In the genomic region with DNA sequence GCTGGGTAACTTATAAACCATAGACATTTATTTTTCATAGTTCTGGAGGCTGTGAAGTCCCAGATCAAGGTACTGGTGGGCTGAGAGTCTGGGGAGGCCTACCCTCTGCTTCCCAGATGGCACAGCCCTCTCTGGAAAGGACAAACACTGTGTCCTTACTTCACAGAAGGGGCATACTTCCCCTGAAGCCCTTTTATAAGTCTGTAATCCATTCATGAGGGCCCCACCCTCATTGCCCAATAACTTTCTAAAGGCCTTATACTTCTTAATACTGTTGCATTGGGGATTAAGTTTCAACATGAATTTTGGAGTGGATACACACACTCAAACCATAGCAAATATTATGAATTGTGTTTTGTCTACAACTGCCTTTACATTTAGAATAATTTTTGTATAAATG, we compare ENCODE assay signal across 28 cellular contexts. TPM values are rescaled to one million over a fixed set of nuclear protein-coding genes. Genes with fewer than 3 reads are reported as not detected.
A peak's percentile ranks its signal among the peaks of the same experiment; 100 is the strongest.
DNase-seq lines count a peak whose midpoint lies in the region; ATAC-seq, FAIRE-seq and TF ChIP-seq lines count a peak whose summit lies in the region.
"Had no signal": no experiment of that assay in that cellular context is flagged by ENCODE, and none has a peak within 500 bp of the region (broad histone marks: within the 10 kb centered on the region; RNA-seq: fewer than 3 reads in every experiment).

No MANE protein-coding gene starts in this region.

- H3K9me3 Mint-ChIP-seq in activated naive CD8-positive, alpha-beta T cell treated with anti-CD3 and anti-CD28 coated beads for 36 hours, result no peaks in the 10 kb centered on the region
- H3K9me3 Mint-ChIP-seq: CD14-positive monocyte; CD4-positive, alpha-beta T cell; CD8-positive, alpha-beta memory T cell; HFFc6 had no signal

- no peak overlapping the region for H3K9ac ChIP-seq in HepG2 (ENCODE audit: insufficient read depth, low read depth, low read length)
- no peak overlapping the region for H3K9ac ChIP-seq in adipocyte (ENCODE audit: low read length)
- H3K9ac ChIP-seq: BLaER1 treated with 17β-estradiol and CSF1 and Interleukin-3, amounts not matched to agents 10 nM and 100 nM had no signal

- FAIRE-seq in HepG2 (lab: Jason Lieb, UNC), result no peak
- FAIRE-seq: A204.1, D721Med, GM12891, GM18507, H54 had no signal

- TF ChIP-seq EP300 in HepG2 (IDR thresholded peaks at IDR 0.05; ENCODE audit: low read depth in 2 of 2, low read length in 2 of 2), result no peak
- TF ChIP-seq EP300 in HepG2 (CRISPR knock-in tag; IDR thresholded peaks at IDR 0.05; ENCODE audit: borderline replicate concordance), result no peak
- no peak for TF ChIP-seq EP300 in esophagus muscularis mucosa (IDR thresholded peaks at IDR 0.05)

- H3K4me3 ChIP-seq in HepG2 (replicated peaks in 1 of 3; ENCODE audit: insufficient read depth in 1 of 3, low read depth in 2 of 3, low read length in 3 of 3) (no peak overlapping the region), right lobe of liver (no peak overlapping the region), adipocyte (ENCODE audit: low read length) (no peak overlapping the region), esophagus muscularis mucosa (no peak overlapping the region), upper lobe of right lung (no peak overlapping the region)
- H3K4me3 ChIP-seq: BLaER1 treated with 17β-estradiol and CSF1 and Interleukin-3, amounts not matched to agents 10 nM and 100 nM; HAP-1 had no signal

- H3K27me3 ChIP-seq in HepG2 (ENCODE audit: control insufficient read depth in 1 of 2, insufficient read depth in 2 of 2, low read length in 2 of 2) (no peaks in the 10 kb centered on the region), right lobe of liver (no peaks in the 10 kb centered on the region), adipocyte (replicated peaks; ENCODE audit: control insufficient read depth, insufficient read depth, low read length) (no peaks in the 10 kb centered on the region), esophagus muscularis mucosa (no peaks in the 10 kb centered on the region), upper lobe of right lung (no peaks in the 10 kb centered on the region)
- H3K27me3 ChIP-seq: BE2C; BLaER1 treated with 17β-estradiol and CSF1 and Interleukin-3, amounts not matched to agents 10 nM and 100 nM had no signal

- ATAC-seq in HepG2 (no peak), right lobe of liver (no peak), upper lobe of right lung (peak; percentile 59), HG03097 (IDR thresholded peaks at IDR 0.05; ENCODE audit: low FRiP score, unreplicated experiment) (no peak)

- no peak overlapping the region for H3K4me3 Mint-ChIP-seq in activated naive CD8-positive, alpha-beta T cell treated with anti-CD3 and anti-CD28 coated beads for 36 hours
- H3K4me3 Mint-ChIP-seq: CD14-positive monocyte; CD4-positive, alpha-beta T cell; CD8-positive, alpha-beta memory T cell; HFFc6 had no signal

- H3K79me2 ChIP-seq in HepG2 (ENCODE audit: insufficient read depth, low read length), result peaks cover under 1% of the 10 kb centered on the region

- DNase-seq in HepG2 (ENCODE audit: low spot score) (no peak), right lobe of liver (no peak), adipocyte (ENCODE audit: low read depth) (peak; percentile 68), esophagus muscularis mucosa (ENCODE audit: extremely low spot score) (peak; percentile 62), upper lobe of right lung (no peak), GF-D8 (lab: John Stamatoyannopoulos, UW) (no peak)
- DNase-seq in activated naive CD8-positive, alpha-beta T cell treated with anti-CD3 and anti-CD28 coated beads for 36 hours, result no peak
- DNase-seq: ACHN; AML-193; BE2C; CD4-positive, alpha-beta T cell; CD8-positive, alpha-beta memory T cell; DMS 273 treated with DMSO at 0.1 percent for 48 hours; DMS79; EL; GDM1; GOT3; HFFc6 had no signal

- no peak overlapping the region for H2AFZ ChIP-seq in HepG2 (ENCODE audit: low read length)

- H3K4me1 Mint-ChIP-seq in activated naive CD8-positive, alpha-beta T cell treated with anti-CD3 and anti-CD28 coated beads for 36 hours, result no peaks in the 10 kb centered on the region
- H3K4me1 Mint-ChIP-seq: CD8-positive, alpha-beta memory T cell had no signal

- H3K27me3 Mint-ChIP-seq in activated naive CD8-positive, alpha-beta T cell treated with anti-CD3 and anti-CD28 coated beads for 36 hours, result no peaks in the 10 kb centered on the region
- H3K27me3 Mint-ChIP-seq: CD4-positive, alpha-beta T cell; CD8-positive, alpha-beta memory T cell had no signal

- H3K27ac Mint-ChIP-seq in activated naive CD8-positive, alpha-beta T cell treated with anti-CD3 and anti-CD28 coated beads for 36 hours, result no peak overlapping the region
- H3K27ac Mint-ChIP-seq: CD4-positive, alpha-beta T cell; CD8-positive, alpha-beta memory T cell; HFFc6 had no signal

- intact Hi-C loops in HepG2 (cut with micrococcal nuclease; ENCODE audit: unreplicated experiment) (no loop called here), right lobe of liver (cut with DNase I) (no loop called here), esophagus muscularis mucosa (cut with DNase I) (no loop called here), upper lobe of right lung (cut with DNase I) (no loop called here)

- H3K27ac ChIP-seq in HepG2 (ENCODE audit: extremely low read length, insufficient read depth, low read length), result no peak overlapping the region
- H3K27ac ChIP-seq in right lobe of liver, result no peak overlapping the region
- no peak overlapping the region for H3K27ac ChIP-seq in esophagus muscularis mucosa (replicated peaks in 1 of 4)
- H3K27ac ChIP-seq in upper lobe of right lung, result no peak overlapping the region
- H3K27ac ChIP-seq: 22Rv1; BLaER1 treated with 17β-estradiol and CSF1 and Interleukin-3, amounts not matched to agents 10 nM and 100 nM had no signal

- TF ChIP-seq POLR2A in HepG2 (IDR thresholded peaks at IDR 0.05; ENCODE audit: insufficient read depth in 1 of 2, low read depth in 2 of 2, low read length in 2 of 2) (no peak), right lobe of liver (IDR thresholded peaks at IDR 0.05) (no peak), esophagus muscularis mucosa (IDR thresholded peaks at IDR 0.05; ENCODE audit: low read depth) (no peak)

- H3K36me3 Mint-ChIP-seq in activated naive CD8-positive, alpha-beta T cell treated with anti-CD3 and anti-CD28 coated beads for 36 hours, result peaks cover 64% of the 10 kb centered on the region

- POLR2A ChIA-PET in HepG2 (lab: Yijun Ruan, JAX), result no interaction called here

- TF ChIP-seq CTCF in HepG2 (CRISPR knock-in tag; IDR thresholded peaks at IDR 0.05), result no peak
- no peak for TF ChIP-seq CTCF in right lobe of liver (IDR thresholded peaks at IDR 0.05)
- no peak for TF ChIP-seq CTCF in esophagus muscularis mucosa (IDR thresholded peaks at IDR 0.05)
- no peak for TF ChIP-seq CTCF in upper lobe of right lung (IDR thresholded peaks at IDR 0.05)

- in situ Hi-C loops in HepG2 (cut with HindIII; ENCODE audit: extremely low pct_ligation_motif_present, low pct_unique_long_range_greater_than_20kb), result no loop called here

- no peaks in the 10 kb centered on the region for H4K20me1 ChIP-seq in HepG2 (ENCODE audit: insufficient read depth, low read length)

- H3K36me3 ChIP-seq in HepG2 (replicated peaks in 1 of 2; ENCODE audit: control insufficient read depth in 1 of 2, insufficient read depth in 2 of 2, low read length in 2 of 2) (peaks cover 26 to 58% of the 10 kb centered on the region in 2 experiments), right lobe of liver (peaks cover 3 to 67% (median 32%) of the 10 kb centered on the region in 4 donors), adipocyte (ENCODE audit: control insufficient read depth, insufficient read depth, low read length, severe bottlenecking) (peaks cover 73% of the 10 kb centered on the region), esophagus muscularis mucosa (peaks cover 24 to 79% (median 62%) of the 10 kb centered on the region in 4 donors), upper lobe of right lung (peaks cover 67% of the 10 kb centered on the region)

- TF ChIP-seq RAD21 in HepG2 (CRISPR knock-in tag; IDR thresholded peaks at IDR 0.05), result no peak

- H3K9me3 ChIP-seq in HepG2 (ENCODE audit: low read length), result no peaks in the 10 kb centered on the region
- no peaks in the 10 kb centered on the region for H3K9me3 ChIP-seq in right lobe of liver
- H3K9me3 ChIP-seq in adipocyte (ENCODE audit: control insufficient read depth, low read length), result no peaks in the 10 kb centered on the region
- no peaks in the 10 kb centered on the region for H3K9me3 ChIP-seq in esophagus muscularis mucosa
- H3K9me3 ChIP-seq in upper lobe of right lung, result no peaks in the 10 kb centered on the region
- H3K9me3 ChIP-seq: BE2C; BLaER1 treated with 17β-estradiol and CSF1 and Interleukin-3, amounts not matched to agents 10 nM and 100 nM; HAP-1 had no signal

- no peaks in the 10 kb centered on the region for H3K4me1 ChIP-seq in HepG2 (ENCODE audit: insufficient read depth, low read length)
- H3K4me1 ChIP-seq in right lobe of liver, result no peaks in the 10 kb centered on the region
- H3K4me1 ChIP-seq in adipocyte (ENCODE audit: control insufficient read depth, insufficient read depth, low read length), result peaks cover 11% of the 10 kb centered on the region
- H3K4me1 ChIP-seq in esophagus muscularis mucosa, result no peaks in the 10 kb centered on the region
- H3K4me1 ChIP-seq in upper lobe of right lung, result no peaks in the 10 kb centered on the region
- H3K4me1 ChIP-seq: BE2C; BLaER1 treated with 17β-estradiol and CSF1 and Interleukin-3, amounts not matched to agents 10 nM and 100 nM; HAP-1 had no signal

- H3K4me2 ChIP-seq in HepG2 (ENCODE audit: low read depth, low read length), result no peak overlapping the region
- H3K4me2 ChIP-seq: BLaER1 treated with 17β-estradiol and CSF1 and Interleukin-3, amounts not matched to agents 10 nM and 100 nM had no signal

- CTCF ChIA-PET in HepG2 (lab: Yijun Ruan, JAX; ENCODE audit: low intra/inter-chr PET ratio, low total read pairs), result no interaction called here

- no TSS peak for BruUV-seq in HepG2 (replicated peaks; lab: Mats Ljungman, UMichigan)

RNA-seq across cellular contexts. Expression of a gene that starts 36.0 kb away (rescaled TPM):
- total RNA-seq in HepG2 (2016; rRNA removed; fragmentation: Illumina TruSeq; extraction: Trizol), result 89.8 and 276 TPM in 2 replicates
- total RNA-seq in HepG2 (2016; cell fraction: cytosol; rRNA removed; fragmentation: Illumina TruSeq; extraction: Trizol; ENCODE audit: low read depth), result 41.3 and 50.0 TPM in 2 replicates
- total RNA-seq in HepG2 (2016; cell fraction: insoluble cytoplasmic fraction; rRNA removed; fragmentation: Illumina TruSeq; extraction: Trizol), result 74.0 and 293 TPM in 2 replicates
- total RNA-seq in HepG2 (2016; cell fraction: membrane; rRNA removed; fragmentation: Illumina TruSeq; extraction: Trizol), result 89.3 and 106 TPM in 2 replicates
- total RNA-seq in HepG2 (2016; cell fraction: nucleus; rRNA removed; fragmentation: Illumina TruSeq; extraction: Trizol), result 158 and 178 TPM in 2 replicates
- polyA plus RNA-seq in HepG2 (2011; rRNA removed), result 140 and 146 TPM in 2 replicates
- polyA plus RNA-seq in HepG2 (2011; cell fraction: cytosol; rRNA removed), result 118 and 158 TPM in 2 replicates
- polyA plus RNA-seq in HepG2 (2011; cell fraction: nucleus; rRNA removed), result 146 and 172 TPM in 2 replicates
- polyA plus RNA-seq in HepG2 (2012), result 332 and 337 TPM in 2 replicates
- 84.7 and 87.1 TPM in 2 replicates for polyA plus RNA-seq in HepG2 (2016; cell fraction: cytosol; fragmentation: Illumina TruSeq; extraction: Trizol; ENCODE audit: low read depth)
- polyA plus RNA-seq in HepG2 (2016; cell fraction: insoluble cytoplasmic fraction; fragmentation: Illumina TruSeq; extraction: Trizol; ENCODE audit: low read depth), result 500 and 505 TPM in 2 replicates
- 128 and 133 TPM in 2 replicates for polyA plus RNA-seq in HepG2 (2016; cell fraction: membrane; fragmentation: Illumina TruSeq; extraction: Trizol; ENCODE audit: low read depth)
- polyA plus RNA-seq in HepG2 (2016; cell fraction: nucleus; fragmentation: Illumina TruSeq; extraction: Trizol; ENCODE audit: insufficient read depth, low read depth), result 347 and 358 TPM in 2 replicates
- 138 and 191 TPM in 2 replicates for polyA minus RNA-seq in HepG2 (2011; rRNA and poly(A)+ RNA removed; ENCODE audit: low replicate concordance)
- 177 and 194 TPM in 2 replicates for polyA minus RNA-seq in HepG2 (2011; cell fraction: cytosol; rRNA and poly(A)+ RNA removed)
- 127 and 162 TPM in 2 replicates for polyA minus RNA-seq in HepG2 (2011; cell fraction: nucleus; rRNA and poly(A)+ RNA removed)
- 10 to 100 TPM; 38.8 to 57.3 (median 43.0) TPM for total RNA-seq in right lobe of liver
- 10 to 100 TPM; 29.1 to 50.8 (median 34.4) TPM for total RNA-seq in esophagus muscularis mucosa
- 71.0 TPM for total RNA-seq in upper lobe of right lung
- total RNA-seq in activated naive CD8-positive, alpha-beta T cell treated with anti-CD3 and anti-CD28 coated beads for 36 hours, result 100 to 1,000 TPM; 338 to 344 TPM

Comparison
In these comparisons a context has a peak if more than half of its experiments do, and no peak if none do; other contexts are left out.
1. DNase-seq: peak in adipocyte (single experiment) and esophagus muscularis mucosa (single experiment); none in HepG2 (single experiment), right lobe of liver (0 of 3), upper lobe of right lung (single experiment), activated naive CD8-positive, alpha-beta T cell treated with anti-CD3 and anti-CD28 coated beads for 36 hours (single experiment) and GF-D8 (single experiment).